In the genomic region with DNA sequence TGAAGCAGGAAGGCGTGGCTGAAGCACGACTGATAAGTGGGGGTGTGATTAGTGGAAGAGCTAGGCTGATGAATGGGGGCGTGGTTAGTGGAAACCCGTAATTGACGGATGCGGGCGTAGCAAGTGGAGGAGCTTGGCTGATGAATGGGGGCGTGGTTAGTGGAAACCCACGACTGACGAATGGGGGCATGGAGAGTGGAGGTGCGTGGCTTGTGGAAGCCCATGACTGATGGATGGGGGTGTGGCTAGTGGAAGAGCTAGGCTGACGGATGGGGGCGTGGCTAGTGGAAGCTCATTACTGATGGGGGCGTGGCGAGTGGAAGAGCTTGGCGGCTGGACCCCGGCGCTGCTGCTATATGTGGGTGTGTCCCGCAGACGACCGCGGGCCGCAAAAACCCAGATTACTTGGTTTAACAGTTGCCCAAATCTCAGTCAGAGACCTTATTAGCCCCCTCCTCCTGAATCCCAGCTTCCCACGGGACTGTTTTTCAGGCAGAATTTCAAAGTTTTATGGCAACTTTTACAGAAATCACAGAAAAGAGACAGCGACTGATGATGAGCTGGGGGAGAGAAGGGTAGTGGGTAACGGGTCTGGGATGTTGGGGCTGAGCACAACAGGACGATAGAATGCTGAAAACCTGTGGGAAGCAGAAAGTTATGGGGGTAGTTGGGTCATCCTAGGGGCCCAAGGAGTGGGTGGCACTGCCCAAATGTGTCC, we compare ENCODE assay signal across 1 cellular context.
TF ChIP-seq lines count a peak whose summit lies in the region.

No MANE protein-coding gene starts in this region.

TF ChIP-seq in K562, 482 proteins besides CTCF, POLR2A, EP300 and RAD21 (continued from another document):
- TF ChIP-seq, protein P1, sequence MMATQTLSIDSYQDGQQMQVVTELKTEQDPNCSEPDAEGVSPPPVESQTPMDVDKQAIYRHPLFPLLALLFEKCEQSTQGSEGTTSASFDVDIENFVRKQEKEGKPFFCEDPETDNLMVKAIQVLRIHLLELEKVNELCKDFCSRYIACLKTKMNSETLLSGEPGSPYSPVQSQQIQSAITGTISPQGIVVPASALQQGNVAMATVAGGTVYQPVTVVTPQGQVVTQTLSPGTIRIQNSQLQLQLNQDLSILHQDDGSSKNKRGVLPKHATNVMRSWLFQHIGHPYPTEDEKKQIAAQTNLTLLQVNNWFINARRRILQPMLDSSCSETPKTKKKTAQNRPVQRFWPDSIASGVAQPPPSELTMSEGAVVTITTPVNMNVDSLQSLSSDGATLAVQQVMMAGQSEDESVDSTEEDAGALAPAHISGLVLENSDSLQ (IDR thresholded peaks at IDR 0.05) = peak; percentile 97
- TF ChIP-seq MTA1 (IDR thresholded peaks at IDR 0.05; ENCODE audit: borderline replicate concordance) (peak; percentile 45; the same call in 1 of the 2 replicates), CSDE1 (IDR thresholded peaks at IDR 0.05) (no peak), MTF1 (CRISPR knock-in tag; IDR thresholded peaks at IDR 0.05; ENCODE audit: borderline replicate concordance) (no peak), CCAR2 (IDR thresholded peaks at IDR 0.05; ENCODE audit: low read depth, low read length) (no peak), PTRF (tag; IDR thresholded peaks at IDR 0.05) (no peak), TOE1 (IDR thresholded peaks at IDR 0.05; ENCODE audit: borderline replicate concordance) (no peak), TOE1 (CRISPR knock-in tag; IDR thresholded peaks at IDR 0.05; ENCODE audit: borderline replicate concordance, low read depth) (no peak), JUND (IDR thresholded peaks at IDR 0.05; ENCODE audit: borderline replicate concordance, low read depth, low read length) (no peak), JUND (tag; IDR thresholded peaks at IDR 0.05; ENCODE audit: borderline replicate concordance, low read depth, low read length) (no peak; the same call in 2 of the 3 replicates), HDAC2 (IDR thresholded peaks at IDR 0.05) (peak; percentile 87), SRSF1 (IDR thresholded peaks at IDR 0.05; ENCODE audit: low read depth, low read length) (no peak), ZZZ3 (IDR thresholded peaks at IDR 0.05) (no peak), ARID1B (IDR thresholded peaks at IDR 0.05) (no peak)
- TF ChIP-seq, protein P2, sequence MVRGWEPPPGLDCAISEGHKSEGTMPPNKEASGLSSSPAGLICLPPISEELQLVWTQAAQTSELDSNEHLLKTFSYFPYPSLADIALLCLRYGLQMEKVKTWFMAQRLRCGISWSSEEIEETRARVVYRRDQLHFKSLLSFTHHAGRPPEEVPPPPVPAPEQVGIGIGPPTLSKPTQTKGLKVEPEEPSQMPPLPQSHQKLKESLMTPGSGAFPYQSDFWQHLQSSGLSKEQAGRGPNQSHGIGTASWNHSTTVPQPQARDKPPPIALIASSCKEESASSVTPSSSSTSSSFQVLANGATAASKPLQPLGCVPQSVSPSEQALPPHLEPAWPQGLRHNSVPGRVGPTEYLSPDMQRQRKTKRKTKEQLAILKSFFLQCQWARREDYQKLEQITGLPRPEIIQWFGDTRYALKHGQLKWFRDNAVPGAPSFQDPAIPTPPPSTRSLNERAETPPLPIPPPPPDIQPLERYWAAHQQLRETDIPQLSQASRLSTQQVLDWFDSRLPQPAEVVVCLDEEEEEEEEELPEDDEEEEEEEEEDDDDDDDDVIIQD (CRISPR knock-in tag; IDR thresholded peaks at IDR 0.05) = no peak
